ENCODE assay signal across 1 cellular context in genomic region chr15:67838789-67839332, GRCh38.
TF ChIP-seq lines count a peak whose summit lies in the region.

No MANE protein-coding gene starts in this region.

TF ChIP-seq in HepG2, 621 proteins besides CTCF, POLR2A, EP300 and RAD21 (continued from another document and continues in another):
- TF ChIP-seq ZNF512B (CRISPR knock-in tag; IDR thresholded peaks at IDR 0.05; ENCODE audit: borderline replicate concordance) (no peak), ZNF615 (CRISPR knock-in tag; IDR thresholded peaks at IDR 0.05; ENCODE audit: borderline replicate concordance) (no peak), CENPBD1 (CRISPR knock-in tag; IDR thresholded peaks at IDR 0.05; ENCODE audit: borderline replicate concordance, low read depth) (no peak), PTBP1 (IDR thresholded peaks at IDR 0.05; ENCODE audit: low read depth, low read length, poor library complexity, severe bottlenecking) (no peak), RFX5 (IDR thresholded peaks at IDR 0.05; ENCODE audit: low read depth, low read length) (no peak), RBFOX2 (IDR thresholded peaks at IDR 0.05; ENCODE audit: low read depth, low read length) (no peak), ZNF296 (CRISPR knock-in tag; conservative IDR thresholded peaks at IDR 0.05) (0 out of 2 replicates have a peak, but pooled peaks have one; percentile 24), HDAC2 (CRISPR knock-in tag; IDR thresholded peaks at IDR 0.05) (no peak), ZNF354B (CRISPR knock-in tag; IDR thresholded peaks at IDR 0.05) (no peak), NFRKB (IDR thresholded peaks at IDR 0.05) (no peak), ARNTL (CRISPR knock-in tag; IDR thresholded peaks at IDR 0.05) (no peak), EEA1 (CRISPR knock-in tag; IDR thresholded peaks at IDR 0.05; ENCODE audit: borderline replicate concordance) (no peak), BRD4 (CRISPR knock-in tag; IDR thresholded peaks at IDR 0.05) (no peak), GABPA (IDR thresholded peaks at IDR 0.05; ENCODE audit: low read depth, low read length) (no peak), GABPA (CRISPR knock-in tag; IDR thresholded peaks at IDR 0.05; ENCODE audit: low read depth) (no peak), ZBTB44 (CRISPR knock-in tag; IDR thresholded peaks at IDR 0.05) (no peak), ZNF124 (CRISPR knock-in tag; IDR thresholded peaks at IDR 0.05) (no peak), SIX1 (CRISPR knock-in tag; IDR thresholded peaks at IDR 0.05; ENCODE audit: borderline replicate concordance) (0 out of 2 replicates have a peak, but pooled peaks have one; percentile 40), LCORL (IDR thresholded peaks at IDR 0.05) (no peak), LCORL (CRISPR knock-in tag; IDR thresholded peaks at IDR 0.05) (no peak), EHMT2 (IDR thresholded peaks at IDR 0.05; ENCODE audit: borderline replicate concordance, low read depth, low read length) (no peak), NBN (conservative IDR thresholded peaks at IDR 0.05) (no peak), FOXP4 (CRISPR knock-in tag; IDR thresholded peaks at IDR 0.05) (no peak), HMG20B (CRISPR knock-in tag; conservative IDR thresholded peaks at IDR 0.05) (0 out of 2 replicates have a peak, but pooled peaks have one; percentile 14)
- TF ChIP-seq, protein P1, sequence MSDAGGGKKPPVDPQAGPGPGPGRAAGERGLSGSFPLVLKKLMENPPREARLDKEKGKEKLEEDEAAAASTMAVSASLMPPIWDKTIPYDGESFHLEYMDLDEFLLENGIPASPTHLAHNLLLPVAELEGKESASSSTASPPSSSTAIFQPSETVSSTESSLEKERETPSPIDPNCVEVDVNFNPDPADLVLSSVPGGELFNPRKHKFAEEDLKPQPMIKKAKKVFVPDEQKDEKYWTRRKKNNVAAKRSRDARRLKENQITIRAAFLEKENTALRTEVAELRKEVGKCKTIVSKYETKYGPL (CRISPR knock-in tag; IDR thresholded peaks at IDR 0.05) = no peak
- TF ChIP-seq, protein P2, sequence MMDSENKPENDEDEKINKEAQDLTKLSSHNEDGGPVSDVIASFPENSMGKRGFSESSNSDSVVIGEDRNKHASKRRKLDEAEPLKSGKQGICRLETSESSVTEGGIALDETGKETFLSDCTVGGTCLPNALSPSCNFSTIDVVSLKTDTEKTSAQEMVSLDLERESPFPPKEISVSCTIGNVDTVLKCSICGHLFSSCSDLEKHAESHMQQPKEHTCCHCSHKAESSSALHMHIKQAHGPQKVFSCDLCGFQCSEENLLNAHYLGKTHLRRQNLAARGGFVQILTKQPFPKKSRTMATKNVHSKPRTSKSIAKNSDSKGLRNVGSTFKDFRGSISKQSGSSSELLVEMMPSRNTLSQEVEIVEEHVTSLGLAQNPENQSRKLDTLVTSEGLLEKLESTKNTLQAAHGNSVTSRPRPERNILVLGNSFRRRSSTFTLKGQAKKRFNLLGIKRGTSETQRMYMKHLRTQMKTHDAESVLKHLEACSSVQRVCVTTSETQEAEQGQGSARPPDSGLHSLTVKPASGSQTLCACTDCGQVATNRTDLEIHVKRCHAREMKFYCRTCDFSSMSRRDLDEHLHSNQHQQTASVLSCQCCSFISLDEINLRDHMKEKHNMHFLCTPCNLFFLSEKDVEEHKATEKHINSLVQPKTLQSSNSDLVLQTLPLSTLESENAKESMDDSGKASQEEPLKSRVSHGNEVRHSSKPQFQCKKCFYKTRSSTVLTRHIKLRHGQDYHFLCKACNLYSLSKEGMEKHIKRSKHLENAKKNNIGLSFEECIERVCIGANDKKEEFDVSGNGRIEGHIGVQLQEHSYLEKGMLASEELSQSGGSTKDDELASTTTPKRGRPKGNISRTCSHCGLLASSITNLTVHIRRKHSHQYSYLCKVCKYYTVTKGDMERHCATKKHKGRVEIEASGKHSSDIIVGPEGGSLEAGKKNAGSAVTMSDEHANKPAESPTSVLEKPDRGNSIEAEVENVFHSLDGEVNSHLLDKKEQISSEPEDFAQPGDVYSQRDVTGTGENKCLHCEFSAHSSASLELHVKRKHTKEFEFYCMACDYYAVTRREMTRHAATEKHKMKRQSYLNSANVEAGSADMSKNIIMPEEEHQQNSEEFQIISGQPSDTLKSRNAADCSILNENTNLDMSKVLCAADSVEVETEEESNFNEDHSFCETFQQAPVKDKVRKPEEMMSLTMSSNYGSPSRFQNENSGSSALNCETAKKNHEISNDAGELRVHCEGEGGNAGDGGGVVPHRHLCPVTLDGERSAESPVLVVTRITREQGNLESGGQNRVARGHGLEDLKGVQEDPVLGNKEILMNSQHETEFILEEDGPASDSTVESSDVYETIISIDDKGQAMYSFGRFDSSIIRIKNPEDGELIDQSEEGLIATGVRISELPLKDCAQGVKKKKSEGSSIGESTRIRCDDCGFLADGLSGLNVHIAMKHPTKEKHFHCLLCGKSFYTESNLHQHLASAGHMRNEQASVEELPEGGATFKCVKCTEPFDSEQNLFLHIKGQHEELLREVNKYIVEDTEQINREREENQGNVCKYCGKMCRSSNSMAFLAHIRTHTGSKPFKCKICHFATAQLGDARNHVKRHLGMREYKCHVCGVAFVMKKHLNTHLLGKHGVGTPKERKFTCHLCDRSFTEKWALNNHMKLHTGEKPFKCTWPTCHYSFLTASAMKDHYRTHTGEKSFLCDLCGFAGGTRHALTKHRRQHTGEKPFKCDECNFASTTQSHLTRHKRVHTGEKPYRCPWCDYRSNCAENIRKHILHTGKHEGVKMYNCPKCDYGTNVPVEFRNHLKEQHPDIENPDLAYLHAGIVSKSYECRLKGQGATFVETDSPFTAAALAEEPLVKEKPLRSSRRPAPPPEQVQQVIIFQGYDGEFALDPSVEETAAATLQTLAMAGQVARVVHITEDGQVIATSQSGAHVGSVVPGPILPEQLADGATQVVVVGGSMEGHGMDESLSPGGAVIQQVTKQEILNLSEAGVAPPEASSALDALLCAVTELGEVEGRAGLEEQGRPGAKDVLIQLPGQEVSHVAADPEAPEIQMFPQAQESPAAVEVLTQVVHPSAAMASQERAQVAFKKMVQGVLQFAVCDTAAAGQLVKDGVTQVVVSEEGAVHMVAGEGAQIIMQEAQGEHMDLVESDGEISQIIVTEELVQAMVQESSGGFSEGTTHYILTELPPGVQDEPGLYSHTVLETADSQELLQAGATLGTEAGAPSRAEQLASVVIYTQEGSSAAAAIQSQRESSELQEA (CRISPR knock-in tag; IDR thresholded peaks at IDR 0.05; ENCODE audit: not compliant biosample characterization) = no peak
- TF ChIP-seq, protein P3, sequence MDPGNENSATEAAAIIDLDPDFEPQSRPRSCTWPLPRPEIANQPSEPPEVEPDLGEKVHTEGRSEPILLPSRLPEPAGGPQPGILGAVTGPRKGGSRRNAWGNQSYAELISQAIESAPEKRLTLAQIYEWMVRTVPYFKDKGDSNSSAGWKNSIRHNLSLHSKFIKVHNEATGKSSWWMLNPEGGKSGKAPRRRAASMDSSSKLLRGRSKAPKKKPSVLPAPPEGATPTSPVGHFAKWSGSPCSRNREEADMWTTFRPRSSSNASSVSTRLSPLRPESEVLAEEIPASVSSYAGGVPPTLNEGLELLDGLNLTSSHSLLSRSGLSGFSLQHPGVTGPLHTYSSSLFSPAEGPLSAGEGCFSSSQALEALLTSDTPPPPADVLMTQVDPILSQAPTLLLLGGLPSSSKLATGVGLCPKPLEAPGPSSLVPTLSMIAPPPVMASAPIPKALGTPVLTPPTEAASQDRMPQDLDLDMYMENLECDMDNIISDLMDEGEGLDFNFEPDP (CRISPR knock-in tag; conservative IDR thresholded peaks at IDR 0.05) = no peak
- TF ChIP-seq, protein P4, sequence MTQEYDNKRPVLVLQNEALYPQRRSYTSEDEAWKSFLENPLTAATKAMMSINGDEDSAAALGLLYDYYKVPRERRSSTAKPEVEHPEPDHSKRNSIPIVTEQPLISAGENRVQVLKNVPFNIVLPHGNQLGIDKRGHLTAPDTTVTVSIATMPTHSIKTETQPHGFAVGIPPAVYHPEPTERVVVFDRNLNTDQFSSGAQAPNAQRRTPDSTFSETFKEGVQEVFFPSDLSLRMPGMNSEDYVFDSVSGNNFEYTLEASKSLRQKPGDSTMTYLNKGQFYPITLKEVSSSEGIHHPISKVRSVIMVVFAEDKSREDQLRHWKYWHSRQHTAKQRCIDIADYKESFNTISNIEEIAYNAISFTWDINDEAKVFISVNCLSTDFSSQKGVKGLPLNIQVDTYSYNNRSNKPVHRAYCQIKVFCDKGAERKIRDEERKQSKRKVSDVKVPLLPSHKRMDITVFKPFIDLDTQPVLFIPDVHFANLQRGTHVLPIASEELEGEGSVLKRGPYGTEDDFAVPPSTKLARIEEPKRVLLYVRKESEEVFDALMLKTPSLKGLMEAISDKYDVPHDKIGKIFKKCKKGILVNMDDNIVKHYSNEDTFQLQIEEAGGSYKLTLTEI (CRISPR knock-in tag; conservative IDR thresholded peaks at IDR 0.05) = no peak
- TF ChIP-seq, protein P5, sequence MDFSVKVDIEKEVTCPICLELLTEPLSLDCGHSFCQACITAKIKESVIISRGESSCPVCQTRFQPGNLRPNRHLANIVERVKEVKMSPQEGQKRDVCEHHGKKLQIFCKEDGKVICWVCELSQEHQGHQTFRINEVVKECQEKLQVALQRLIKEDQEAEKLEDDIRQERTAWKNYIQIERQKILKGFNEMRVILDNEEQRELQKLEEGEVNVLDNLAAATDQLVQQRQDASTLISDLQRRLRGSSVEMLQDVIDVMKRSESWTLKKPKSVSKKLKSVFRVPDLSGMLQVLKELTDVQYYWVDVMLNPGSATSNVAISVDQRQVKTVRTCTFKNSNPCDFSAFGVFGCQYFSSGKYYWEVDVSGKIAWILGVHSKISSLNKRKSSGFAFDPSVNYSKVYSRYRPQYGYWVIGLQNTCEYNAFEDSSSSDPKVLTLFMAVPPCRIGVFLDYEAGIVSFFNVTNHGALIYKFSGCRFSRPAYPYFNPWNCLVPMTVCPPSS (IDR thresholded peaks at IDR 0.05) = no peak
